8 cellular contexts compared by ENCODE assay signal in genomic region chr1:23529146-23530088, GRCh38. TPM values are rescaled to one million over a fixed set of nuclear protein-coding genes. Genes with fewer than 3 reads are reported as not detected.
DNase-seq lines count a peak whose midpoint lies in the region; ATAC-seq, FAIRE-seq and TF ChIP-seq lines count a peak whose summit lies in the region.

No MANE protein-coding gene starts in this region.

- H3K9me3 ChIP-seq in colonic mucosa: no peaks in the 10 kb centered on the region
- no peaks in the 10 kb centered on the region for H3K9me3 ChIP-seq in skeletal muscle tissue (ENCODE audit: control insufficient read depth in 3 of 3, low read length in 3 of 3)
- H3K9me3 ChIP-seq in gastrocnemius medialis: no peaks in the 10 kb centered on the region

- TF ChIP-seq CTCF in colonic mucosa (IDR thresholded peaks at IDR 0.05) (no peak), gastrocnemius medialis (IDR thresholded peaks at IDR 0.05 in 4 of 5, conservative IDR thresholded peaks at IDR 0.05 in 1 of 5) (no peak)

- H3K9ac ChIP-seq in colonic mucosa (ENCODE audit: low read depth in 2 of 2, low read length in 2 of 2) (peak overlapping the region; percentile 76 to 86), skeletal muscle tissue (ENCODE audit: low read depth in 1 of 3, low read length in 3 of 3) (no peak overlapping the region)

- no peak for ATAC-seq in gastrocnemius medialis

- H3K4me1 ChIP-seq in colonic mucosa (peaks cover 32% of the 10 kb centered on the region), skeletal muscle tissue (ENCODE audit: control insufficient read depth in 3 of 3, insufficient read depth in 3 of 3, low read length in 3 of 3) (peaks cover 30 to 58% (median 32%) of the 10 kb centered on the region in 3 donors), gastrocnemius medialis (peaks cover 23 to 25% of the 10 kb centered on the region in 2 donors)

- peak; percentile 46 for DNase-seq in NCI-H748 (lab: John Stamatoyannopoulos, UW; ENCODE audit: unreplicated experiment)
- DNase-seq in NCI-H748 treated with DMSO at 0.1 percent for 48 hours (lab: John Stamatoyannopoulos, UW): no peak
- peak; percentile 41 for DNase-seq in NCI-H1105 treated with DMSO at 0.1 percent for 48 hours (lab: John Stamatoyannopoulos, UW)
- peak; percentile 76 for DNase-seq in colonic mucosa
- no peak for DNase-seq in gastrocnemius medialis
- no peak for DNase-seq in RCC 7860 (ENCODE audit: low spot score)
- DNase-seq in GM19238 (ENCODE audit: insufficient read length, low spot score): no peak

- no peak for TF ChIP-seq POLR2A in gastrocnemius medialis (IDR thresholded peaks at IDR 0.05)

- H3K36me3 ChIP-seq in colonic mucosa: no peaks in the 10 kb centered on the region
- no peaks in the 10 kb centered on the region for H3K36me3 ChIP-seq in skeletal muscle tissue (ENCODE audit: control insufficient read depth in 3 of 3, insufficient read depth in 3 of 3, low read length in 3 of 3)
- H3K36me3 ChIP-seq in gastrocnemius medialis: no peaks in the 10 kb centered on the region

- H3K4me3 ChIP-seq in colonic mucosa: peak overlapping the region; percentile 63
- H3K4me3 ChIP-seq in skeletal muscle tissue (ENCODE audit: low read length in 3 of 3): no peak overlapping the region
- H3K4me3 ChIP-seq in gastrocnemius medialis: no peak overlapping the region

- H3K27ac ChIP-seq in colonic mucosa (peak overlapping the region; percentile 82), skeletal muscle tissue (ENCODE audit: low read depth, low read length) (peak overlapping the region; percentile 45), gastrocnemius medialis (no peak overlapping the region)

- in situ Hi-C loops in gastrocnemius medialis (cut with MboI; ENCODE audit: low sequenced_read_pairs in 4 of 4): no loop called here

- intact Hi-C loops in colonic mucosa (cut with DNase I): no loop called here
- intact Hi-C loops in gastrocnemius medialis (cut with DNase I; ENCODE audit: low total_unique reads): loop anchor here (5.0 kb wide), 1 partner anchor 107 kb away; the partner anchor contains the start of gene TCEA3

- no peak for FAIRE-seq in RCC 7860 (lab: Jason Lieb, UNC)

- no peaks in the 10 kb centered on the region for H3K27me3 ChIP-seq in colonic mucosa
- peaks cover 0 to 14% (median 6%) of the 10 kb centered on the region in 3 donors for H3K27me3 ChIP-seq in skeletal muscle tissue (ENCODE audit: control insufficient read depth in 3 of 3, insufficient read depth in 3 of 3, low read length in 3 of 3)
- H3K27me3 ChIP-seq in gastrocnemius medialis: peaks cover 0 to 7% (median 5%) of the 10 kb centered on the region in 3 donors

RNA-seq across cellular contexts. Expression of gene E2F2, which starts 1.6 kb away (rescaled TPM):
- total RNA-seq in colonic mucosa (10 to 100 TPM in 1 of 2 donors, 1 to 10 TPM in 1; 8.2 to 32.9 TPM), skeletal muscle tissue (5.7 TPM), gastrocnemius medialis (under 1 TPM in 1 of 4 donors, not detected in 3; 0.40 TPM)

RNA-seq across cellular contexts. Expression of gene ID3, which starts 29.9 kb away (rescaled TPM):
- 100 to 1,000 TPM; 106 to 221 TPM for total RNA-seq in colonic mucosa
- 120 TPM for total RNA-seq in skeletal muscle tissue
- total RNA-seq in gastrocnemius medialis: 100 to 1,000 TPM in 1 of 4 donors, 10 to 100 TPM in 3; 67.9 to 124 (median 83.0) TPM

RNA-seq across cellular contexts. Expression of gene ASAP3, which starts 45.4 kb away (rescaled TPM):
- total RNA-seq in colonic mucosa (10 to 100 TPM; 22.9 to 27.3 TPM), skeletal muscle tissue (45.9 TPM), gastrocnemius medialis (100 to 1,000 TPM in 2 of 4 donors, 10 to 100 TPM in 2; 55.5 to 129 (median 93.2) TPM)

Comparison
In these comparisons a context has a peak if more than half of its experiments do, and no peak if none do; other contexts are left out.
1. DNase-seq: peak in NCI-H748 (single experiment), NCI-H1105 treated with DMSO at 0.1 percent for 48 hours (single experiment) and colonic mucosa (single experiment); none in NCI-H748 treated with DMSO at 0.1 percent for 48 hours (single experiment), gastrocnemius medialis (0 of 2), RCC 7860 (single experiment) and GM19238 (single experiment).
2. H3K27ac ChIP-seq: peak in colonic mucosa (single experiment) and skeletal muscle tissue (single experiment); none in gastrocnemius medialis (0 of 4).
3. H3K9ac ChIP-seq: peak in colonic mucosa (2 of 2); none in skeletal muscle tissue (0 of 3).